ENCODE assay signal across 1 cellular context in the genomic region with DNA sequence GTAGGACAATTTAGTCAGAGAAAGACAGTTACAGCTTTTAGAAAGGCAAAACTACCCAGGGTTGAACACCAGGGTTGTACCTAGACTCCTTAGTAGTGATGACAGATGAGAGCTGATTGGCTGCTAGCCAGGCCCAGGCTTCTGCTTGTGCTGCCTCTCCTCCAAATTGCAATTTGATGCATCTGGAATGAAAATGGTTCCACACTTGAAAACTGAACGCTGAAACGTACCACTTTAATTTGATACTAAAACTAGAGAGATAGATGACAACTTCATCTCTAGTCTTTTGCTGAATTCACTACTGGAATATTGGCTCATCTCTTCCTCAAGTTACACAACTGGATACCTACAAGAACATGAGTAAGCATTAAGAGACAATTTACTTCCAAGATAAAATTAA.
A peak's percentile ranks its signal among the peaks of the same experiment; 100 is the strongest.
TF ChIP-seq lines count a peak whose summit lies in the region.

No MANE protein-coding gene starts in this region.

TF ChIP-seq in HepG2, 621 proteins besides CTCF, POLR2A, EP300 and RAD21:
- TF ChIP-seq CEBPB (IDR thresholded peaks at IDR 0.05; ENCODE audit: borderline replicate concordance, low read depth, low read length) (0 out of 2 replicates have a peak, but pooled peaks have one; percentile 4), ZBTB7B (CRISPR knock-in tag; IDR thresholded peaks at IDR 0.05) (no peak)
